10 cellular contexts compared by ENCODE assay signal in the genomic region with DNA sequence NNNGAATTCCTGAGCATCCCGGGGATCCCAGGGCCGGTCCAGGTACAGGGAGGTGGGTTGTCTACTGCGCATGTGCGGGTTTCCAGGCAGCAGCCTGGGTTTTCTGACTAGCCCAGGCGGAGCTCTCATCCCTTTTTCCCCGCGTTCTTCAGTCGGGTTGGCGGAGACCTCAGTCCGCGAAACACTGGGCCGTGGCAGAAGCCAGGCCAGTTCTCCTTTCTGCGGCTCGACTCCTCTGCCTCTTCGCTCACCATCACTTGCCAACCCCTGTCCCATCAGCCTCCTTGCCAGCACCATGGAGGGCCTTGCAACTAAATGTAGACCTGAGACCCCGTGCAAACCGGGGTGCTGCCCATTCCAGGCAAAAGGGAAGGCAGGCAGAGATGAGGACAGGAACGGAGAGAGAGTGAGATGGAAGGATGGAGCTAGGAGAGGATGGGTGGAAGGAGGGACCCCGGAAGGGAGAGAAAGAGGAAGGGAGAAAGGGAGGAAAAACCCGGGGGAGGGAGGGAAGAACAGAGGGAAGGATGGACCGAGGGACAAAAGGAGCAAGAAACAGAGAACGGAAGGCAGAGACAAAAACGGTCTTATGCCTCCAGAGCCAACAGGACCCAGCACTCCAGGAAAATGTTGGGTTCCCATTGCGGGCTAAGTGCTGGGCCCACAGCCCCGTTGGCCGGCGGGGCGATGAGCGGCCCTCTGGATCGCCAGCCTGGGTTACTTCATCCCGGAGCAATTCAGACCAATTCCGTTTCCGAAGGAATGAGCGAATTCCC.
DNase-seq lines count a peak whose midpoint lies in the region; ATAC-seq, FAIRE-seq and TF ChIP-seq lines count a peak whose summit lies in the region.
"Had no signal": no experiment of that assay in that cellular context is flagged by ENCODE, and none has a peak within 500 bp of the region (broad histone marks: within the 10 kb centered on the region; RNA-seq: fewer than 3 reads in every experiment).

No MANE protein-coding gene starts in this region.

- in situ Hi-C loops in astrocyte of the cerebellum (cut with HindIII; ENCODE audit: low sequenced_read_pairs), result no loop called here

- TF ChIP-seq CTCF in LNCaP clone FGC (IDR thresholded peaks at IDR 0.05; ENCODE audit: control insufficient read depth, extremely low read depth, insufficient read depth), result no peak
- TF ChIP-seq CTCF in astrocyte of the cerebellum (IDR thresholded peaks at IDR 0.05; ENCODE audit: low read depth, low read length, missing control alignments), result no peak
- TF ChIP-seq CTCF in kidney (IDR thresholded peaks at IDR 0.05; ENCODE audit: borderline replicate concordance, extremely low read depth, insufficient read depth), result no peak
- TF ChIP-seq CTCF in esophagus squamous epithelium (IDR thresholded peaks at IDR 0.05), result no peak

- no peak for ATAC-seq in activated T-helper 17 cell treated with anti-CD3 and anti-CD28 coated beads, Interleukin-2, amount 50 U/mL, for 72 hours (replicated peaks)
- ATAC-seq: gastrocnemius medialis had no signal

- 60 to 69% methylated on average over 29 to 32 of the region's 34 CpGs for WGBS in esophagus squamous epithelium, 2 donors

- no peak for TF ChIP-seq POLR2A in esophagus squamous epithelium (IDR thresholded peaks at IDR 0.05)

- DNase-seq in DMS 273 (lab: John Stamatoyannopoulos, UW; ENCODE audit: unreplicated experiment) (peak; percentile 20), DMS 273 treated with DMSO at 0.1 percent for 48 hours (lab: John Stamatoyannopoulos, UW) (no peak), LNCaP clone FGC (ENCODE audit: low read depth) (peak; percentile 52), astrocyte of the cerebellum (ENCODE audit: low read depth) (no peak), kidney (peak; percentile 81), NCI-H226 (no peak), esophagus squamous epithelium (lab: John Stamatoyannopoulos, UW) (no peak)

- no peaks in the 10 kb centered on the region for H3K4me1 Mint-ChIP-seq in activated T-helper 17 cell treated with anti-CD3 and anti-CD28 coated beads, Interleukin-2, amount 50 U/mL, for 72 hours

- H3K36me3 Mint-ChIP-seq in activated T-helper 17 cell treated with anti-CD3 and anti-CD28 coated beads, Interleukin-2, amount 50 U/mL, for 72 hours (ENCODE audit: low read depth), result no peaks in the 10 kb centered on the region

- H3K9me3 Mint-ChIP-seq in activated T-helper 17 cell treated with anti-CD3 and anti-CD28 coated beads, Interleukin-2, amount 50 U/mL, for 72 hours, result peaks cover 10% of the 10 kb centered on the region

- no peak overlapping the region for H3K27ac Mint-ChIP-seq in activated T-helper 17 cell treated with anti-CD3 and anti-CD28 coated beads, Interleukin-2, amount 50 U/mL, for 72 hours

- intact Hi-C loops in kidney (cut with DNase I), result no loop called here
- intact Hi-C loops in esophagus squamous epithelium (cut with DNase I), result no loop called here

- H3K36me3 ChIP-seq in kidney (ENCODE audit: control insufficient read depth in 1 of 2, insufficient read depth in 2 of 2, low read length in 2 of 2) (no peaks in the 10 kb centered on the region), esophagus squamous epithelium (no peaks in the 10 kb centered on the region)
- H3K36me3 ChIP-seq: gastrocnemius medialis had no signal

- FAIRE-seq in kidney (lab: Jason Lieb, UNC), result no peak

- H3K27me3 ChIP-seq in esophagus squamous epithelium, result peaks cover 0 to 46% (median 0%) of the 10 kb centered on the region in 4 donors

- H3K9me3 ChIP-seq in kidney (ENCODE audit: control insufficient read depth in 1 of 2, low read length in 2 of 2), result peaks cover 0 to 11% of the 10 kb centered on the region in 2 donors
- H3K9me3 ChIP-seq in esophagus squamous epithelium, result peaks cover 4 to 16% (median 15%) of the 10 kb centered on the region in 3 donors
- H3K9me3 ChIP-seq: gastrocnemius medialis had no signal

- H3K4me3 ChIP-seq in LNCaP clone FGC (ENCODE audit: low read depth, low read length) (peak overlapping the region; percentile 45), astrocyte of the cerebellum (ENCODE audit: low read depth, low read length) (peak overlapping the region; percentile 21), kidney (ENCODE audit: low read length in 2 of 2) (no peak overlapping the region), esophagus squamous epithelium (no peak overlapping the region)
- H3K4me3 ChIP-seq: gastrocnemius medialis had no signal

- peaks cover 3% of the 10 kb centered on the region for H3K27me3 Mint-ChIP-seq in activated T-helper 17 cell treated with anti-CD3 and anti-CD28 coated beads, Interleukin-2, amount 50 U/mL, for 72 hours

- H3K4me1 ChIP-seq in kidney (ENCODE audit: control insufficient read depth in 1 of 2, insufficient read depth in 1 of 2, low read depth in 1 of 2, low read length in 2 of 2) (no peaks in the 10 kb centered on the region), esophagus squamous epithelium (peaks cover 0 to 5% (median 0%) of the 10 kb centered on the region in 3 donors)
- H3K4me1 ChIP-seq: gastrocnemius medialis had no signal

- H3K27ac ChIP-seq in kidney (ENCODE audit: low read depth in 2 of 2, low read length in 2 of 2) (no peak overlapping the region), esophagus squamous epithelium (no peak overlapping the region)
- H3K27ac ChIP-seq: 22Rv1, gastrocnemius medialis had no signal

- H3K4me3 Mint-ChIP-seq in activated T-helper 17 cell treated with anti-CD3 and anti-CD28 coated beads, Interleukin-2, amount 50 U/mL, for 72 hours, result no peak overlapping the region

- no peak overlapping the region for H3K9ac ChIP-seq in kidney (ENCODE audit: low read length in 2 of 2)

Comparison
In these comparisons a context has a peak if more than half of its experiments do, and no peak if none do; other contexts are left out.
1. DNase-seq: peak in DMS 273 (single experiment), LNCaP clone FGC (single experiment) and kidney (single experiment); none in DMS 273 treated with DMSO at 0.1 percent for 48 hours (single experiment), astrocyte of the cerebellum (single experiment), NCI-H226 (single experiment) and esophagus squamous epithelium (single experiment).
2. H3K4me3 ChIP-seq: peak in LNCaP clone FGC (single experiment) and astrocyte of the cerebellum (single experiment); none in kidney (0 of 2) and esophagus squamous epithelium (0 of 4).